Comparison of ENCODE assay signal across 11 cellular contexts in genomic region chr6:156925718-156926607, GRCh38.
A peak's percentile ranks its signal among the peaks of the same experiment; 100 is the strongest.
DNase-seq lines count a peak whose midpoint lies in the region; ATAC-seq and TF ChIP-seq lines count a peak whose summit lies in the region.
"Had no signal": no experiment of that assay in that cellular context is flagged by ENCODE, and none has a peak within 500 bp of the region (broad histone marks: within the 10 kb centered on the region; RNA-seq: fewer than 3 reads in every experiment).

No MANE protein-coding gene starts in this region.

- H3K9me3 ChIP-seq in cardiac muscle cell (ENCODE audit: low read depth) (no peaks in the 10 kb centered on the region), stomach (no peaks in the 10 kb centered on the region)
- no peaks in the 10 kb centered on the region for H3K9me3 ChIP-seq in CD8-positive, alpha-beta memory T cell (ENCODE audit: low read length)

- ATAC-seq in left cardiac atrium, result no peak
- peak; percentile 67 for ATAC-seq in HG02885 (IDR thresholded peaks at IDR 0.05; ENCODE audit: poor library complexity, unreplicated experiment)

- no peak for TF ChIP-seq POLR2A in stomach (IDR thresholded peaks at IDR 0.05)

- H3K4me1 Mint-ChIP-seq in activated T-helper 2 cell treated with anti-CD3 and anti-CD28 coated beads, Interferon-gamma antibody, Interleukin-2, Interleukin-4, amounts not matched to agents 10 μg/mL and 5 μg/mL and 100 μg/mL, durations not matched to agents 14 hours and 24 hours and 36 hours (ENCODE audit: low read depth), result peaks cover 33% of the 10 kb centered on the region
- peaks cover 66 to 87% (median 80%) of the 10 kb centered on the region in 3 donors for H3K4me1 Mint-ChIP-seq in CD8-positive, alpha-beta memory T cell

- DNase-seq in cardiac muscle cell (ENCODE audit: low read depth in 1 of 2, low spot score in 1 of 2), result no peak
- DNase-seq in left cardiac atrium, result no peak
- no peak for DNase-seq in activated T-helper 2 cell treated with anti-CD3 and anti-CD28 coated beads, Interferon-gamma antibody, Interleukin-2, Interleukin-4, amounts not matched to agents 10 μg/mL and 5 μg/mL and 100 μg/mL, durations not matched to agents 14 hours and 24 hours and 36 hours (ENCODE audit: low spot score)
- no peak for DNase-seq in stomach
- DNase-seq in NCI-H187 treated with DMSO at 0.1 percent for 48 hours (lab: John Stamatoyannopoulos, UW), result no peak
- DNase-seq in NCI-H524 treated with DMSO at 0.1 percent for 48 hours (lab: John Stamatoyannopoulos, UW), result no peak
- no peak for DNase-seq in CD8-positive, alpha-beta memory T cell
- DNase-seq: brain microvascular endothelial cell, kidney glomerular epithelial cell, SHP77 treated with DMSO at 0.1 percent for 48 hours had no signal

- TF ChIP-seq CTCF in cardiac muscle cell (IDR thresholded peaks at IDR 0.05; ENCODE audit: low read depth, low read length), result no peak
- TF ChIP-seq CTCF in stomach (IDR thresholded peaks at IDR 0.05), result no peak

- H3K4me1 ChIP-seq in cardiac muscle cell (ENCODE audit: low read depth) (peaks cover 14% of the 10 kb centered on the region), stomach (peaks cover 14 to 44% (median 21%) of the 10 kb centered on the region in 4 donors)
- peaks cover 21% of the 10 kb centered on the region for H3K4me1 ChIP-seq in CD8-positive, alpha-beta memory T cell (ENCODE audit: insufficient read depth, low read length)

- H3K27me3 ChIP-seq in cardiac muscle cell, result no peaks in the 10 kb centered on the region
- H3K27me3 ChIP-seq in stomach, result no peaks in the 10 kb centered on the region
- no peaks in the 10 kb centered on the region for H3K27me3 ChIP-seq in CD8-positive, alpha-beta memory T cell (ENCODE audit: insufficient read depth, low read length, poor library complexity, severe bottlenecking)
- H3K27me3 ChIP-seq: brain microvascular endothelial cell had no signal

- POLR2A ChIA-PET in CD8-positive, alpha-beta memory T cell (lab: Charles Lee), result no interaction called here

- TF ChIP-seq EP300 in stomach (IDR thresholded peaks at IDR 0.05), result no peak

- no peak overlapping the region for H3K4me3 Mint-ChIP-seq in activated T-helper 2 cell treated with anti-CD3 and anti-CD28 coated beads, Interferon-gamma antibody, Interleukin-2, Interleukin-4, amounts not matched to agents 10 μg/mL and 5 μg/mL and 100 μg/mL, durations not matched to agents 14 hours and 24 hours and 36 hours (ENCODE audit: low read depth)
- peak overlapping the region in 2 of 7 donors; percentile 0 to 42 for H3K4me3 Mint-ChIP-seq in CD8-positive, alpha-beta memory T cell

- no peaks in the 10 kb centered on the region for H3K36me3 ChIP-seq in cardiac muscle cell
- no peaks in the 10 kb centered on the region for H3K36me3 ChIP-seq in stomach
- H3K36me3 ChIP-seq in CD8-positive, alpha-beta memory T cell (ENCODE audit: insufficient read depth, low read length), result no peaks in the 10 kb centered on the region
- H3K36me3 ChIP-seq: brain microvascular endothelial cell had no signal

- no peaks in the 10 kb centered on the region for H3K27me3 Mint-ChIP-seq in activated T-helper 2 cell treated with anti-CD3 and anti-CD28 coated beads, Interferon-gamma antibody, Interleukin-2, Interleukin-4, amounts not matched to agents 10 μg/mL and 5 μg/mL and 100 μg/mL, durations not matched to agents 14 hours and 24 hours and 36 hours (ENCODE audit: low read depth)
- peaks cover 0 to 2% of the 10 kb centered on the region in 2 donors for H3K27me3 Mint-ChIP-seq in CD8-positive, alpha-beta memory T cell

- WGBS in stomach, 5 donors, result 44 to 57% (median 47%) methylated on average over 3 of the region's 3 CpGs

- H3K27ac ChIP-seq in cardiac muscle cell, result peak overlapping the region; percentile 33
- peak overlapping the region in 3 of 5 donors; percentile 30 to 62 (median 37) for H3K27ac ChIP-seq in stomach
- H3K27ac ChIP-seq in CD8-positive, alpha-beta memory T cell (ENCODE audit: low read depth, low read length), result no peak overlapping the region
- H3K27ac ChIP-seq: brain microvascular endothelial cell had no signal

- peak overlapping the region; percentile 47 for H3K27ac Mint-ChIP-seq in activated T-helper 2 cell treated with anti-CD3 and anti-CD28 coated beads, Interferon-gamma antibody, Interleukin-2, Interleukin-4, amounts not matched to agents 10 μg/mL and 5 μg/mL and 100 μg/mL, durations not matched to agents 14 hours and 24 hours and 36 hours
- H3K27ac Mint-ChIP-seq in CD8-positive, alpha-beta memory T cell, result peak overlapping the region in 4 of 8 donors; percentile 2 to 61 (median 13)

- CTCF ChIA-PET in CD8-positive, alpha-beta memory T cell (lab: Charles Lee), result no interaction called here

- H3K36me3 Mint-ChIP-seq in activated T-helper 2 cell treated with anti-CD3 and anti-CD28 coated beads, Interferon-gamma antibody, Interleukin-2, Interleukin-4, amounts not matched to agents 10 μg/mL and 5 μg/mL and 100 μg/mL, durations not matched to agents 14 hours and 24 hours and 36 hours (ENCODE audit: low read depth), result no peaks in the 10 kb centered on the region
- peaks cover 0 to 8% (median 3%) of the 10 kb centered on the region in 3 donors for H3K36me3 Mint-ChIP-seq in CD8-positive, alpha-beta memory T cell

- H3K9me3 Mint-ChIP-seq in activated T-helper 2 cell treated with anti-CD3 and anti-CD28 coated beads, Interferon-gamma antibody, Interleukin-2, Interleukin-4, amounts not matched to agents 10 μg/mL and 5 μg/mL and 100 μg/mL, durations not matched to agents 14 hours and 24 hours and 36 hours, result no peaks in the 10 kb centered on the region
- no peaks in the 10 kb centered on the region for H3K9me3 Mint-ChIP-seq in CD8-positive, alpha-beta memory T cell

- intact Hi-C loops in left cardiac atrium (cut with DNase I), result no loop called here
- intact Hi-C loops in activated T-helper 2 cell treated with anti-CD3 and anti-CD28 coated beads, Interferon-gamma antibody, Interleukin-2, Interleukin-4, amounts not matched to agents 10 μg/mL and 5 μg/mL and 100 μg/mL, durations not matched to agents 14 hours and 24 hours and 36 hours (cut with micrococcal nuclease), result loop anchor here (5.0 kb wide), 1 partner anchor 239 kb away; no protein-coding TSS in a partner anchor
- intact Hi-C loops in stomach (cut with DNase I; ENCODE audit: low total_unique reads), result no loop called here

- H3K4me3 ChIP-seq in cardiac muscle cell (no peak overlapping the region), stomach (no peak overlapping the region)
- H3K4me3 ChIP-seq in CD8-positive, alpha-beta memory T cell (ENCODE audit: low read length), result no peak overlapping the region
